ENCODE assay signal across 8 cellular contexts in the genomic region with DNA sequence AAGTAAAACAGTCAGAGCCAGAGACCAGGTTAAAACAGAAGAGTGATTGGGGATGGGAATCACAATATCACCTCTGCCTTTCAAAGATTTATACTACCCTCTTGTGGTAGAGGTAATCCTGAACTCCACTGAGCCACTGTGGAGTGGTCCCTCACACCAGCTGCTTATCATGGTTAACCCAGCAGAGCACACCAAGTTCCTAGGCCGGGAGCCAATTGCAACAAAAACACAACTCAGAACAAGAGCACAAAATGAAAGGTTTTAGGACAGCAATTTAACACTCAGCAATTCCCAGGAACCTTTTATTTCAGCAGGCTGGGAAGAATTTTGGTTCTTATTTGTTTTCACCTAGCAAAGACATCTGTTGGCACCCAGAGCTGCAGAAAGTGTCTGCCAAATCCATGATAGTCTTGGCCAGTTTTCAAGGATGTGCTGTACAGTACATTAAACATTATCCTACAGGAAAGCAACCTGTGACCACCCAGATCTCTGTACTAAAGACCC.
A peak's percentile ranks its signal among the peaks of the same experiment; 100 is the strongest.
DNase-seq lines count a peak whose midpoint lies in the region; ATAC-seq and TF ChIP-seq lines count a peak whose summit lies in the region.

No MANE protein-coding gene starts in this region.

- peaks cover 0 to 4% (median 1%) of the 10 kb centered on the region in 5 donors for H3K9me3 Mint-ChIP-seq in CD8-positive, alpha-beta memory T cell

- no peak for ATAC-seq in esophagus mucosa

- DNase-seq in NCI-H82 treated with DMSO at 0.1 percent for 48 hours (lab: John Stamatoyannopoulos, UW; ENCODE audit: unreplicated experiment) (peak; percentile 26), epithelial cell of proximal tubule (ENCODE audit: low read depth) (no peak), retina (peak; percentile 46), SKM-1 treated with dmso at 0.1 percent for 144 hours (lab: John Stamatoyannopoulos, UW; ENCODE audit: unreplicated experiment) (no peak)
- DNase-seq in effector CD4-positive, alpha-beta T cell = no peak
- no peak for DNase-seq in CD8-positive, alpha-beta memory T cell

- no peaks in the 10 kb centered on the region for H3K4me1 Mint-ChIP-seq in CD8-positive, alpha-beta memory T cell

- no peaks in the 10 kb centered on the region for H3K4me1 ChIP-seq in HEK293 (ENCODE audit: control insufficient read depth, insufficient read depth, low read length)
- no peaks in the 10 kb centered on the region for H3K4me1 ChIP-seq in CD8-positive, alpha-beta memory T cell (ENCODE audit: insufficient read depth, low read length)

- H3K27ac ChIP-seq in HEK293 (ENCODE audit: extremely low read depth, low read depth, low read length) = no peak overlapping the region
- no peak overlapping the region for H3K27ac ChIP-seq in CD8-positive, alpha-beta memory T cell (ENCODE audit: low read depth, low read length)

- H3K27me3 ChIP-seq in CD8-positive, alpha-beta memory T cell (ENCODE audit: insufficient read depth, low read length, poor library complexity, severe bottlenecking) = no peaks in the 10 kb centered on the region

- POLR2A ChIA-PET in HEK293 (lab: Yijun Ruan, JAX) = no interaction called here
- POLR2A ChIA-PET in CD8-positive, alpha-beta memory T cell (lab: Charles Lee) = no interaction called here

- H3K36me3 Mint-ChIP-seq in CD8-positive, alpha-beta memory T cell = no peaks in the 10 kb centered on the region

- H3K4me3 Mint-ChIP-seq in CD8-positive, alpha-beta memory T cell = no peak overlapping the region

- no peaks in the 10 kb centered on the region for H3K9me3 ChIP-seq in HEK293 (ENCODE audit: control insufficient read depth, insufficient read depth, low read depth, low read length)
- no peaks in the 10 kb centered on the region for H3K9me3 ChIP-seq in CD8-positive, alpha-beta memory T cell (ENCODE audit: low read length)

- no peak overlapping the region for H3K27ac Mint-ChIP-seq in CD8-positive, alpha-beta memory T cell

- no peak for TF ChIP-seq CTCF in HEK293 (tag by site-specific recombination; IDR thresholded peaks at IDR 0.05)
- peak; percentile 75 for TF ChIP-seq CTCF in epithelial cell of proximal tubule (conservative IDR thresholded peaks at IDR 0.05; ENCODE audit: low read depth, low read length)

- H3K4me3 ChIP-seq in HEK293 (ENCODE audit: low read depth, low read length) = no peak overlapping the region
- no peak overlapping the region for H3K4me3 ChIP-seq in epithelial cell of proximal tubule (ENCODE audit: low read depth, low read length)
- no peak overlapping the region for H3K4me3 ChIP-seq in CD8-positive, alpha-beta memory T cell (ENCODE audit: low read length)

- H3K27me3 Mint-ChIP-seq in CD8-positive, alpha-beta memory T cell = no peaks in the 10 kb centered on the region

- CTCF ChIA-PET in HEK293 (lab: Yijun Ruan, JAX) = interaction anchor here (0.6 to 1.2 kb wide), 4 partner anchors 15 to 1757 kb away, joined by 3 to 4 read pairs (median 3); no protein-coding TSS in a partner anchor
- CTCF ChIA-PET in CD8-positive, alpha-beta memory T cell (lab: Charles Lee) = no interaction called here

- H3K36me3 ChIP-seq in HEK293 (ENCODE audit: control insufficient read depth in 2 of 2, insufficient read depth in 1 of 2, low read length in 2 of 2) = no peaks in the 10 kb centered on the region
- H3K36me3 ChIP-seq in CD8-positive, alpha-beta memory T cell (ENCODE audit: insufficient read depth, low read length) = no peaks in the 10 kb centered on the region

TF ChIP-seq in HEK293, 187 proteins besides CTCF, POLR2A, EP300 and RAD21:
- TF ChIP-seq ZNF654 (tag by site-specific recombination; IDR thresholded peaks at IDR 0.05; ENCODE audit: low read depth) = peak; percentile 42
- TF ChIP-seq, protein P1, sequence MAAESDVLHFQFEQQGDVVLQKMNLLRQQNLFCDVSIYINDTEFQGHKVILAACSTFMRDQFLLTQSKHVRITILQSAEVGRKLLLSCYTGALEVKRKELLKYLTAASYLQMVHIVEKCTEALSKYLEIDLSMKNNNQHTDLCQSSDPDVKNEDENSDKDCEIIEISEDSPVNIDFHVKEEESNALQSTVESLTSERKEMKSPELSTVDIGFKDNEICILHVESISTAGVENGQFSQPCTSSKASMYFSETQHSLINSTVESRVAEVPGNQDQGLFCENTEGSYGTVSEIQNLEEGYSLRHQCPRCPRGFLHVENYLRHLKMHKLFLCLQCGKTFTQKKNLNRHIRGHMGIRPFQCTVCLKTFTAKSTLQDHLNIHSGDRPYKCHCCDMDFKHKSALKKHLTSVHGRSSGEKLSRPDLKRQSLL (tag by site-specific recombination; IDR thresholded peaks at IDR 0.05) = no peak

Comparison
In these comparisons a context has a peak if more than half of its experiments do, and no peak if none do; other contexts are left out.
1. DNase-seq: peak in NCI-H82 treated with DMSO at 0.1 percent for 48 hours (single experiment) and retina (single experiment); none in epithelial cell of proximal tubule (single experiment), effector CD4-positive, alpha-beta T cell (single experiment), SKM-1 treated with dmso at 0.1 percent for 144 hours (single experiment) and CD8-positive, alpha-beta memory T cell (0 of 5).